In genomic region chr11:128713595-128713994, GRCh38 we compare ENCODE assay signal across 12 cellular contexts. TPM values are rescaled to one million over a fixed set of nuclear protein-coding genes. Genes with fewer than 3 reads are reported as not detected.
DNase-seq lines count a peak whose midpoint lies in the region; ATAC-seq lines count a peak whose summit lies in the region.
"Had no signal": no experiment of that assay in that cellular context is flagged by ENCODE, and none has a peak within 500 bp of the region (broad histone marks: within the 10 kb centered on the region; RNA-seq: fewer than 3 reads in every experiment).

No MANE protein-coding gene starts in this region.

- peaks cover 0 to 4% (median under 1%) of the 10 kb centered on the region in 3 donors for H3K27me3 Mint-ChIP-seq in immature natural killer cell (ENCODE audit: low read depth in 3 of 3)

- no peaks in the 10 kb centered on the region for H3K9me3 Mint-ChIP-seq in immature natural killer cell

- DNase-seq in CMK (ENCODE audit: low read depth) (peak; percentile 85), RPMI7951 (ENCODE audit: low read depth) (peak; percentile 81), immature natural killer cell (no peak), COLO668 (lab: John Stamatoyannopoulos, UW; ENCODE audit: unreplicated experiment) (no peak)
- DNase-seq: activated T-cell treated with anti-CD3 and anti-CD28 coated beads, Interleukin-2, amount 50 U/mL, for 1 hour; GOT3; thyroid gland had no signal

- ATAC-seq in GM21786 (IDR thresholded peaks at IDR 0.05; ENCODE audit: unreplicated experiment) (peak; percentile 35), GM19467 (IDR thresholded peaks at IDR 0.05; ENCODE audit: unreplicated experiment) (no peak), GM18502 (IDR thresholded peaks at IDR 0.05; ENCODE audit: poor library complexity, unreplicated experiment) (no peak), HG03039 (IDR thresholded peaks at IDR 0.05; ENCODE audit: unreplicated experiment) (no peak)
- ATAC-seq: Panc1 had no signal

- peaks cover 98 to 100% of the 10 kb centered on the region in 2 donors for H3K4me1 Mint-ChIP-seq in immature natural killer cell

- peak overlapping the region in 3 of 5 donors; percentile 31 to 65 (median 49) for H3K4me3 Mint-ChIP-seq in immature natural killer cell

- H3K36me3 Mint-ChIP-seq in immature natural killer cell: peaks cover under 1 to 4% (median under 1%) of the 10 kb centered on the region in 3 donors

- peak overlapping the region; percentile 58 to 100 (median 96) for H3K27ac Mint-ChIP-seq in immature natural killer cell

RNA-seq across cellular contexts. Expression of gene FLI1, which starts 19.7 kb away (rescaled TPM):
- total RNA-seq in RPMI7951 (2014; rRNA removed; shearing (Covaris generic)): 4.8 and 7.4 TPM in 2 replicates
- 100 to 1,000 TPM in 1 of 3 donors, 10 to 100 TPM in 2; 52.2 to 113 (median 61.1) TPM for polyA plus RNA-seq in immature natural killer cell

Comparison
In these comparisons a context has a peak if more than half of its experiments do, and no peak if none do; other contexts are left out.
1. DNase-seq: peak in CMK (single experiment) and RPMI7951 (single experiment); none in immature natural killer cell (0 of 3) and COLO668 (single experiment).